Comparison of ENCODE assay signal across 1 cellular context in the genomic region with DNA sequence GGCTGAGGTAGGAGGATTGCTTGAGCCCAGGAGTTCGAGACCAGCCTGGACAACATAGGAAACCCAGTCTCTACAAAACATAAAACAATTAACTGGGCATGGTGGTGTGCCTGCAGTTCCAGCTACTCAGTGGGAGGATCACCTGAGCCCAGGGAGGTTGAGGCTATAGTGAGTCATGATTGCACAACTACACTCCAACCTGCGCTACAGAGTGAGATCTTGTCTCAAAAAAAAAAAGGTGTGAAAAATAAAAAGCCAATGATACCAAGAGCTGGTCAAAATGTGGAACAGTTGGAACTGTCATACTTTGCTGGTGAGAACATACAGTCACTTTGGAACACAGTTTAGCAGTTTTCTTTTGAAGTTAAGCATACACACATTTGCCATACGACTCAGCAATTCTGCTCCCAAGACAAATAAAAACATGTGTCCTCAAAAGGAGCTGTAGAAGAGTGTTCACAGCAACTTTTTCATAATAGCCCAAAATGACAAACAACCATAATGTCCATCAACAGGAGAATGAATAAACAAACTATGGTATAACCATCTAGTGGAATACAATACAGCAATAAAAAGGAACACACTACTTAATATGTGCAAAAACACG.
TF ChIP-seq lines count a peak whose summit lies in the region.

No MANE protein-coding gene starts in this region.

TF ChIP-seq in IMR-90, 13 proteins besides CTCF, POLR2A, EP300 and RAD21:
- TF ChIP-seq CEBPB (IDR thresholded peaks at IDR 0.05; ENCODE audit: low read depth, low read length): peak; percentile 76
- TF ChIP-seq BHLHE40 (IDR thresholded peaks at IDR 0.05; ENCODE audit: low read depth, low read length): no peak
TF ChIP-seq in IMR-90: peak in this region for 1.
